In the genomic region with DNA sequence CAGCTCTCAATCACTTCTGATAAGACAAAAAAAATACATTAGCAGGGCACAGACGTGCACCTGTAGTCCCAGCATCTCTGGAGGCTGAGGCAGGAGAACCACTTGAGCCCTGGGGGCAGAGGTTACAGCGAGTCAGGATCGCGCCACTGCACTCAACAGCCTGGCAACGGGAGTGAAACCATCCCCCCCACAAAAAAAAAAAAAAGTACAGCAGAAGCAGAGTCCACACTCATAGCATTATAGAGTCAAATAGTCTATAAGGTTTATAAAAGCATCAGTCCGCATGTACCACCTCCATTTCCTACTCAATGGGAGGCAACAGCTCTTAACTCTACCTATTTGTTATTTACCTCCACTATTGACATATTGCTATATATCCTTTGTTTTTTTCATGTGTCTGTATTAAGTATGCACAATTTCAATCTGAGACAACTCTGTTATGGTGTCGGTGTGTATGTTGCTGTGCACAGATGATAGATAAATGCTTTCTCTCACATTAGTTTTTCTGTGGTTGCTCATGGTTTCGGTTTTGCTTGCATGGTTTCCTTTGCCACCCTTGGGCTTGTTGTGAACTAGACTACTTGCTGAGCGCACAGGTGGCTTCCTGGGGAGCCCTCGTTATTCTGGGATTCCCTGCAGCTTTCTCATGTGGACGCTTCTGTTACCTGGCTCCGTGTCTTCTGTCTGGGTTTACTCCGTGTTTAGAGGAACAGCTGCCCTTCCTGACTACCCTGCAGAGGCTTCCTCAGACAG, we compare ENCODE assay signal across 8 cellular contexts. TPM values are rescaled to one million over a fixed set of nuclear protein-coding genes. Genes with fewer than 3 reads are reported as not detected.
DNase-seq lines count a peak whose midpoint lies in the region; ATAC-seq and TF ChIP-seq lines count a peak whose summit lies in the region.

No MANE protein-coding gene starts in this region.

- H3K27ac ChIP-seq in spleen = peak overlapping the region in 5 of 8 donors; percentile 20 to 58 (median 50)
- no peak overlapping the region for H3K27ac ChIP-seq in heart right ventricle

- H3K9me3 ChIP-seq in spleen (no peaks in the 10 kb centered on the region), heart right ventricle (no peaks in the 10 kb centered on the region)

- intact Hi-C loops in spleen (cut with DNase I; ENCODE audit: low total_unique reads) (no loop called here), heart right ventricle (cut with DNase I) (no loop called here)

- H3K4me1 Mint-ChIP-seq in activated CD8-positive, alpha-beta memory T cell treated with anti-CD3 and anti-CD28 coated beads, Interleukin-2, amount 10 ng/mL, durations not matched to agents 7 days and 5 days = peaks cover 24% of the 10 kb centered on the region

- no peaks in the 10 kb centered on the region for H3K9me3 Mint-ChIP-seq in activated CD8-positive, alpha-beta memory T cell treated with anti-CD3 and anti-CD28 coated beads, Interleukin-2, amount 10 ng/mL, durations not matched to agents 7 days and 5 days (ENCODE audit: low read depth)

- CTCF ChIA-PET in activated CD8-positive, alpha-beta memory T cell treated with anti-CD3 and anti-CD28 coated beads, Interleukin-2, amount 10 ng/mL, durations not matched to agents 7 days and 5 days (lab: Charles Lee) = interaction anchor here (1.4 to 2.0 kb wide), 2 partner anchors 10 to 44 kb away, joined by 4 to 7 read pairs; no protein-coding TSS in a partner anchor

- TF ChIP-seq CTCF in spleen (IDR thresholded peaks at IDR 0.05 in 8 of 11, conservative IDR thresholded peaks at IDR 0.05 in 3 of 11) (no peak), heart right ventricle (IDR thresholded peaks at IDR 0.05) (no peak)

- H3K4me3 ChIP-seq in spleen (peak overlapping the region in 4 of 8 donors; percentile 5 to 47 (median 10)), heart right ventricle (no peak overlapping the region)

- no peaks in the 10 kb centered on the region for H3K36me3 Mint-ChIP-seq in activated CD8-positive, alpha-beta memory T cell treated with anti-CD3 and anti-CD28 coated beads, Interleukin-2, amount 10 ng/mL, durations not matched to agents 7 days and 5 days

- peak; percentile 89 for DNase-seq in activated CD8-positive, alpha-beta memory T cell treated with anti-CD3 and anti-CD28 coated beads, Interleukin-2, amount 10 ng/mL, durations not matched to agents 7 days and 5 days
- no peak for DNase-seq in activated CD8-positive, alpha-beta memory T cell treated with anti-CD3 and anti-CD28 coated beads for 24 hours
- DNase-seq in activated CD4-positive, CD25-positive, alpha-beta regulatory T cell treated with anti-CD3 and anti-CD28 coated beads, Interleukin-2, amount 50 U/mL, for 72 hours = peak; percentile 46
- DNase-seq in spleen (peak; percentile 73), cerebellar nuclear complex (lab: John Stamatoyannopoulos, UW) (no peak), heart right ventricle (no peak), D341Med (ENCODE audit: low spot score) (no peak)

- no peaks in the 10 kb centered on the region for H3K27me3 ChIP-seq in spleen (replicated peaks in 1 of 7)
- H3K27me3 ChIP-seq in heart right ventricle = no peaks in the 10 kb centered on the region

- WGBS in spleen, 5 donors = 33 to 48% (median 37%) methylated on average over 13 of the region's 13 CpGs
- WGBS in heart right ventricle, 2 donors = 79 to 82% methylated on average over 13 of the region's 13 CpGs

- peak overlapping the region; percentile 36 for H3K4me3 Mint-ChIP-seq in activated CD8-positive, alpha-beta memory T cell treated with anti-CD3 and anti-CD28 coated beads, Interleukin-2, amount 10 ng/mL, durations not matched to agents 7 days and 5 days

- H3K27ac Mint-ChIP-seq in activated CD8-positive, alpha-beta memory T cell treated with anti-CD3 and anti-CD28 coated beads, Interleukin-2, amount 10 ng/mL, durations not matched to agents 7 days and 5 days = peak overlapping the region; percentile 53

- H3K4me1 ChIP-seq in spleen (peaks cover 0 to 35% (median 16%) of the 10 kb centered on the region in 6 donors), heart right ventricle (no peaks in the 10 kb centered on the region)

- TF ChIP-seq POLR2A in spleen (IDR thresholded peaks at IDR 0.05) = no peak

- H3K36me3 ChIP-seq in spleen (peaks cover 0 to 61% (median 6%) of the 10 kb centered on the region in 6 donors), heart right ventricle (peaks cover 0 to 8% (median 0%) of the 10 kb centered on the region in 9 donors)

- peak; percentile 97 for ATAC-seq in activated CD8-positive, alpha-beta memory T cell treated with anti-CD3 and anti-CD28 coated beads, Interleukin-2, amount 10 ng/mL, durations not matched to agents 7 days and 5 days
- peak; percentile 97 for ATAC-seq in HG03159 (IDR thresholded peaks at IDR 0.05; ENCODE audit: unreplicated experiment)
- no peak for ATAC-seq in heart right ventricle

- H3K27me3 Mint-ChIP-seq in activated CD8-positive, alpha-beta memory T cell treated with anti-CD3 and anti-CD28 coated beads, Interleukin-2, amount 10 ng/mL, durations not matched to agents 7 days and 5 days = peaks cover 54% of the 10 kb centered on the region

RNA-seq across cellular contexts. Expression of a gene that starts 40.4 kb away (rescaled TPM):
- total RNA-seq in activated CD8-positive, alpha-beta memory T cell treated with anti-CD3 and anti-CD28 coated beads, Interleukin-2, amount 10 ng/mL, durations not matched to agents 7 days and 5 days = under 1 TPM; 0.23 TPM
- total RNA-seq in spleen (10 to 100 TPM in 4 of 7 donors, 1 to 10 TPM in 3; 5.2 to 15.4 (median 10.8) TPM), heart right ventricle (1 to 10 TPM in 2 of 10 donors, under 1 TPM in 8; 0.34 to 1.6 (median 0.76) TPM)
- polyA plus RNA-seq in spleen (1 to 10 TPM; 1.6 to 3.5 (median 1.6) TPM), heart right ventricle (under 1 TPM; 0.51 to 0.80 TPM)

Comparison
In these comparisons a context has a peak if more than half of its experiments do, and no peak if none do; other contexts are left out.
1. DNase-seq: peak in activated CD8-positive, alpha-beta memory T cell treated with anti-CD3 and anti-CD28 coated beads, Interleukin-2, amount 10 ng/mL, durations not matched to agents 7 days and 5 days (single experiment), activated CD4-positive, CD25-positive, alpha-beta regulatory T cell treated with anti-CD3 and anti-CD28 coated beads, Interleukin-2, amount 50 U/mL, for 72 hours (single experiment) and spleen (single experiment); none in activated CD8-positive, alpha-beta memory T cell treated with anti-CD3 and anti-CD28 coated beads for 24 hours (single experiment), cerebellar nuclear complex (0 of 2), heart right ventricle (0 of 2) and D341Med (single experiment).
2. ATAC-seq: peak in activated CD8-positive, alpha-beta memory T cell treated with anti-CD3 and anti-CD28 coated beads, Interleukin-2, amount 10 ng/mL, durations not matched to agents 7 days and 5 days (single experiment) and HG03159 (single experiment); none in heart right ventricle (0 of 8).
3. H3K27ac ChIP-seq: peak in spleen (5 of 8); none in heart right ventricle (0 of 10).